In genomic region chr12:103929909-103930786, GRCh38 we compare ENCODE assay signal across 1 cellular context.
TF ChIP-seq lines count a peak whose summit lies in the region.

HSP90B1 (plus strand) TSS chr12:103930410; CDS start chr12:103930516, 106 bp downstream.

TF ChIP-seq in HepG2, 621 proteins besides CTCF, POLR2A, EP300 and RAD21 (continued from another document and continues in another):
- TF ChIP-seq RERE (CRISPR knock-in tag; IDR thresholded peaks at IDR 0.05; ENCODE audit: low read depth) (no peak), ZNF335 (CRISPR knock-in tag; IDR thresholded peaks at IDR 0.05) (no peak), SMYD3 (CRISPR knock-in tag; IDR thresholded peaks at IDR 0.05) (no peak), ZNF337 (CRISPR knock-in tag; IDR thresholded peaks at IDR 0.05; ENCODE audit: borderline replicate concordance, low read depth) (0 out of 2 replicates have a peak, but pooled peaks have one; percentile 5), ZNF225 (CRISPR knock-in tag; IDR thresholded peaks at IDR 0.05) (0 out of 2 replicates have a peak, but pooled peaks have one; percentile 50), ZNF101 (CRISPR knock-in tag; IDR thresholded peaks at IDR 0.05; ENCODE audit: borderline replicate concordance, low read depth) (no peak), BORCS8-MEF2B (CRISPR knock-in tag; IDR thresholded peaks at IDR 0.05) (peak; percentile 91), TAF1 (CRISPR knock-in tag; IDR thresholded peaks at IDR 0.05) (peak; percentile 91), U2AF2 (IDR thresholded peaks at IDR 0.05; ENCODE audit: low read depth, low read length) (peak; percentile 84; the same call in 1 of the 2 replicates), GPN1 (CRISPR knock-in tag; IDR thresholded peaks at IDR 0.05; ENCODE audit: borderline replicate concordance) (no peak), HDAC1 (CRISPR knock-in tag; IDR thresholded peaks at IDR 0.05) (peak; percentile 96), FOXO1 (CRISPR knock-in tag; IDR thresholded peaks at IDR 0.05) (peak; percentile 47), ZNF720 (CRISPR knock-in tag; IDR thresholded peaks at IDR 0.05) (no peak), ZNF891 (CRISPR knock-in tag; IDR thresholded peaks at IDR 0.05) (peak; percentile 95), RFX1 (IDR thresholded peaks at IDR 0.05) (peak; percentile 99), ZHX1 (CRISPR knock-in tag; IDR thresholded peaks at IDR 0.05; ENCODE audit: low read depth) (0 out of 2 replicates have a peak, but pooled peaks have one; percentile 71), NFKB2 (CRISPR knock-in tag; IDR thresholded peaks at IDR 0.05; ENCODE audit: borderline replicate concordance) (0 out of 2 replicates have a peak, but pooled peaks have one; percentile 25), NCOR1 (IDR thresholded peaks at IDR 0.05; ENCODE audit: borderline replicate concordance, low read length) (peak; percentile 24; the same call in 1 of the 2 replicates), MLLT10 (CRISPR knock-in tag; IDR thresholded peaks at IDR 0.05) (0 out of 2 replicates have a peak, but pooled peaks have one; percentile 49), ZNF746 (CRISPR knock-in tag; IDR thresholded peaks at IDR 0.05) (peak; percentile 69; the same call in 1 of the 2 replicates), ZNF558 (CRISPR knock-in tag; IDR thresholded peaks at IDR 0.05; ENCODE audit: borderline replicate concordance) (peak; percentile 17; the same call in 1 of the 2 replicates), NBN (conservative IDR thresholded peaks at IDR 0.05) (no peak), ZNF430 (CRISPR knock-in tag; IDR thresholded peaks at IDR 0.05) (peak; percentile 84), KDM3A (CRISPR knock-in tag; IDR thresholded peaks at IDR 0.05; ENCODE audit: low read depth) (no peak), ONECUT2 (CRISPR knock-in tag; IDR thresholded peaks at IDR 0.05) (peak; percentile 66), RXRA (CRISPR knock-in tag; IDR thresholded peaks at IDR 0.05) (peak; percentile 68; the same call in 1 of the 2 replicates), CENPT (CRISPR knock-in tag; IDR thresholded peaks at IDR 0.05; ENCODE audit: low read depth) (no peak)
- TF ChIP-seq, protein P1, sequence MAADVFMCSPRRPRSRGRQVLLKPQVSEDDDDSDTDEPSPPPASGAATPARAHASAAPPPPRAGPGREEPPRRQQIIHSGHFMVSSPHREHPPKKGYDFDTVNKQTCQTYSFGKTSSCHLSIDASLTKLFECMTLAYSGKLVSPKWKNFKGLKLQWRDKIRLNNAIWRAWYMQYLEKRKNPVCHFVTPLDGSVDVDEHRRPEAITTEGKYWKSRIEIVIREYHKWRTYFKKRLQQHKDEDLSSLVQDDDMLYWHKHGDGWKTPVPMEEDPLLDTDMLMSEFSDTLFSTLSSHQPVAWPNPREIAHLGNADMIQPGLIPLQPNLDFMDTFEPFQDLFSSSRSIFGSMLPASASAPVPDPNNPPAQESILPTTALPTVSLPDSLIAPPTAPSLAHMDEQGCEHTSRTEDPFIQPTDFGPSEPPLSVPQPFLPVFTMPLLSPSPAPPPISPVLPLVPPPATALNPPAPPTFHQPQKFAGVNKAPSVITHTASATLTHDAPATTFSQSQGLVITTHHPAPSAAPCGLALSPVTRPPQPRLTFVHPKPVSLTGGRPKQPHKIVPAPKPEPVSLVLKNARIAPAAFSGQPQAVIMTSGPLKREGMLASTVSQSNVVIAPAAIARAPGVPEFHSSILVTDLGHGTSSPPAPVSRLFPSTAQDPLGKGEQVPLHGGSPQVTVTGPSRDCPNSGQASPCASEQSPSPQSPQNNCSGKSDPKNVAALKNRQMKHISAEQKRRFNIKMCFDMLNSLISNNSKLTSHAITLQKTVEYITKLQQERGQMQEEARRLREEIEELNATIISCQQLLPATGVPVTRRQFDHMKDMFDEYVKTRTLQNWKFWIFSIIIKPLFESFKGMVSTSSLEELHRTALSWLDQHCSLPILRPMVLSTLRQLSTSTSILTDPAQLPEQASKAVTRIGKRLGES (CRISPR knock-in tag; IDR thresholded peaks at IDR 0.05; ENCODE audit: borderline replicate concordance): no peak
- TF ChIP-seq, protein P2, sequence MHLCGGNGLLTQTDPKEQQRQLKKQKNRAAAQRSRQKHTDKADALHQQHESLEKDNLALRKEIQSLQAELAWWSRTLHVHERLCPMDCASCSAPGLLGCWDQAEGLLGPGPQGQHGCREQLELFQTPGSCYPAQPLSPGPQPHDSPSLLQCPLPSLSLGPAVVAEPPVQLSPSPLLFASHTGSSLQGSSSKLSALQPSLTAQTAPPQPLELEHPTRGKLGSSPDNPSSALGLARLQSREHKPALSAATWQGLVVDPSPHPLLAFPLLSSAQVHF (CRISPR knock-in tag; IDR thresholded peaks at IDR 0.05): peak; percentile 77; the same call in 1 of the 2 replicates
- TF ChIP-seq, protein P3, sequence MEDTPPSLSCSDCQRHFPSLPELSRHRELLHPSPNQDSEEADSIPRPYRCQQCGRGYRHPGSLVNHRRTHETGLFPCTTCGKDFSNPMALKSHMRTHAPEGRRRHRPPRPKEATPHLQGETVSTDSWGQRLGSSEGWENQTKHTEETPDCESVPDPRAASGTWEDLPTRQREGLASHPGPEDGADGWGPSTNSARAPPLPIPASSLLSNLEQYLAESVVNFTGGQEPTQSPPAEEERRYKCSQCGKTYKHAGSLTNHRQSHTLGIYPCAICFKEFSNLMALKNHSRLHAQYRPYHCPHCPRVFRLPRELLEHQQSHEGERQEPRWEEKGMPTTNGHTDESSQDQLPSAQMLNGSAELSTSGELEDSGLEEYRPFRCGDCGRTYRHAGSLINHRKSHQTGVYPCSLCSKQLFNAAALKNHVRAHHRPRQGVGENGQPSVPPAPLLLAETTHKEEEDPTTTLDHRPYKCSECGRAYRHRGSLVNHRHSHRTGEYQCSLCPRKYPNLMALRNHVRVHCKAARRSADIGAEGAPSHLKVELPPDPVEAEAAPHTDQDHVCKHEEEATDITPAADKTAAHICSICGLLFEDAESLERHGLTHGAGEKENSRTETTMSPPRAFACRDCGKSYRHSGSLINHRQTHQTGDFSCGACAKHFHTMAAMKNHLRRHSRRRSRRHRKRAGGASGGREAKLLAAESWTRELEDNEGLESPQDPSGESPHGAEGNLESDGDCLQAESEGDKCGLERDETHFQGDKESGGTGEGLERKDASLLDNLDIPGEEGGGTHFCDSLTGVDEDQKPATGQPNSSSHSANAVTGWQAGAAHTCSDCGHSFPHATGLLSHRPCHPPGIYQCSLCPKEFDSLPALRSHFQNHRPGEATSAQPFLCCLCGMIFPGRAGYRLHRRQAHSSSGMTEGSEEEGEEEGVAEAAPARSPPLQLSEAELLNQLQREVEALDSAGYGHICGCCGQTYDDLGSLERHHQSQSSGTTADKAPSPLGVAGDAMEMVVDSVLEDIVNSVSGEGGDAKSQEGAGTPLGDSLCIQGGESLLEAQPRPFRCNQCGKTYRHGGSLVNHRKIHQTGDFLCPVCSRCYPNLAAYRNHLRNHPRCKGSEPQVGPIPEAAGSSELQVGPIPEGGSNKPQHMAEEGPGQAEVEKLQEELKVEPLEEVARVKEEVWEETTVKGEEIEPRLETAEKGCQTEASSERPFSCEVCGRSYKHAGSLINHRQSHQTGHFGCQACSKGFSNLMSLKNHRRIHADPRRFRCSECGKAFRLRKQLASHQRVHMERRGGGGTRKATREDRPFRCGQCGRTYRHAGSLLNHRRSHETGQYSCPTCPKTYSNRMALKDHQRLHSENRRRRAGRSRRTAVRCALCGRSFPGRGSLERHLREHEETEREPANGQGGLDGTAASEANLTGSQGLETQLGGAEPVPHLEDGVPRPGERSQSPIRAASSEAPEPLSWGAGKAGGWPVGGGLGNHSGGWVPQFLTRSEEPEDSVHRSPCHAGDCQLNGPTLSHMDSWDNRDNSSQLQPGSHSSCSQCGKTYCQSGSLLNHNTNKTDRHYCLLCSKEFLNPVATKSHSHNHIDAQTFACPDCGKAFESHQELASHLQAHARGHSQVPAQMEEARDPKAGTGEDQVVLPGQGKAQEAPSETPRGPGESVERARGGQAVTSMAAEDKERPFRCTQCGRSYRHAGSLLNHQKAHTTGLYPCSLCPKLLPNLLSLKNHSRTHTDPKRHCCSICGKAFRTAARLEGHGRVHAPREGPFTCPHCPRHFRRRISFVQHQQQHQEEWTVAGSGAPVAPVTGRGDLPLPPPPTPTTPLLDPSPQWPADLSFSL (CRISPR knock-in tag; IDR thresholded peaks at IDR 0.05): no peak
